ENCODE assay signal across 8 cellular contexts in the genomic region with DNA sequence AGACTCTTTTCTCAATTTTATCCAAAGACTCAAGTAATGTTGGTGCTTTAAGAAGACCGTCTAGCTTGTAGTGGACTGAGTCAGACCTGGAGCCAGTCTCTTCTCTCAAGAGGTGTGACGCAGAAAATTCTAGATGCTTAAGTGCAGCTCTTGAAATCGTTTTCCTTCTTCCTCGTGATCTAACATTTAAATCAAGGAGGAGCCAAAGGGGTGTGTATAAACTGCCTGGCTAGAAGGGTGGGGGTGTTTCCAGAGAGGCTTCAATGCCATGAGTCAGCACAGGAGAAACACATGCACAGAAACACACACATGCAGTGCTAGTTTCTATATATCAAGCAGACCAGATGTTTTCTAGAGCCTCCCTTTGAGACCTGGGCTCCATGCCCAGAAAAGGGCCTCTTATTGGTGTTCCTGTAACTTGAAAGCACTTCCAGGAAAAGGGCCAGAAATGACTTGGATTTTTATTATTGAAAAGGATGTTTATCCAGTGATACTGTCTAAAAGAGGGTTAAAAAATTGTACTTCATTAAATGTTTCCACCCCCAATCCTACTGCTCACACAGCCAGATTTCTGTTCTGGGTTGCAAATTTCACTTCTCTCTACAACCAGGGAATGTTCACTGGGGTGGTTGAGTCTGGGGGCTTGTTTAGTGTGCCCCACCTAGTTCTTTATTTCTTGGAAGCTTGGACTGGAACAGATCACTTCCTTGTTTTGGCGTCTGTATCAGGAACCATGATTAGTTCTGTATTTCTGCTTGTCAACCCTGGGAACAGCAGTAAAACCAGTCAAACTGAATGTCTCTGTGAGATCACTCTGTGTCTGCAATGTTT. TPM values are rescaled to one million over a fixed set of nuclear protein-coding genes. Genes with fewer than 3 reads are reported as not detected.
DNase-seq lines count a peak whose midpoint lies in the region; ATAC-seq and TF ChIP-seq lines count a peak whose summit lies in the region.

A gene (minus strand): TSS at position 129 of the 831 bp plus-strand sequence. CDS start 187 bp downstream, outside the sequence.

- intact Hi-C loops in activated CD4-positive, alpha-beta memory T cell treated with anti-CD3 and anti-CD28 coated beads for 36 hours (cut with micrococcal nuclease), result no loop called here
- intact Hi-C loops in colonic mucosa (cut with DNase I) (no loop called here), ovary (cut with DNase I) (no loop called here)

- no peaks in the 10 kb centered on the region for H3K9me3 ChIP-seq in colonic mucosa
- no peaks in the 10 kb centered on the region for H3K9me3 ChIP-seq in ovary
- no peaks in the 10 kb centered on the region for H3K9me3 ChIP-seq in HAP-1

- in situ Hi-C loops in HAP-1 (cut with MboI; ENCODE audit: low sequenced_read_pairs), result no loop called here

- no peak within 1 kb of the TSS for H3K4me3 ChIP-seq in colonic mucosa
- H3K4me3 ChIP-seq in ovary, result peak within 1 kb of the TSS; percentile 31
- H3K4me3 ChIP-seq in HAP-1, result no peak within 1 kb of the TSS

- H3K4me1 Mint-ChIP-seq in activated CD4-positive, alpha-beta memory T cell treated with anti-CD3 and anti-CD28 coated beads for 36 hours (ENCODE audit: low read depth), result no peaks in the 10 kb centered on the region
- H3K4me1 Mint-ChIP-seq in activated CD4-positive, alpha-beta memory T cell treated with anti-CD3 and anti-CD28 coated beads, Interleukin-2, amount 10 ng/mL, durations not matched to agents 7 days and 5 days, result no peaks in the 10 kb centered on the region

- CTCF ChIA-PET in activated CD4-positive, alpha-beta memory T cell treated with anti-CD3 and anti-CD28 coated beads for 36 hours (lab: Charles Lee), result no interaction called here
- CTCF ChIA-PET in activated CD4-positive, alpha-beta memory T cell treated with anti-CD3 and anti-CD28 coated beads, Interleukin-2, amount 10 ng/mL, durations not matched to agents 7 days and 5 days (lab: Charles Lee), result no interaction called here

- no peaks in the 10 kb centered on the region for H3K27me3 ChIP-seq in colonic mucosa
- no peaks in the 10 kb centered on the region for H3K27me3 ChIP-seq in ovary
- H3K27me3 ChIP-seq in HAP-1 (ENCODE audit: low read depth), result no peaks in the 10 kb centered on the region

- no peak within 1 kb of the TSS for H3K9ac ChIP-seq in colonic mucosa (ENCODE audit: low read depth in 2 of 2, low read length in 2 of 2)

- no peaks in the 10 kb centered on the region for H3K36me3 Mint-ChIP-seq in activated CD4-positive, alpha-beta memory T cell treated with anti-CD3 and anti-CD28 coated beads for 36 hours
- H3K36me3 Mint-ChIP-seq in activated CD4-positive, alpha-beta memory T cell treated with anti-CD3 and anti-CD28 coated beads, Interleukin-2, amount 10 ng/mL, durations not matched to agents 7 days and 5 days (ENCODE audit: low read depth), result no peaks in the 10 kb centered on the region

- no peak within 1 kb of the TSS for H3K27ac Mint-ChIP-seq in activated CD4-positive, alpha-beta memory T cell treated with anti-CD3 and anti-CD28 coated beads for 36 hours
- no peak within 1 kb of the TSS for H3K27ac Mint-ChIP-seq in activated CD4-positive, alpha-beta memory T cell treated with anti-CD3 and anti-CD28 coated beads, Interleukin-2, amount 10 ng/mL, durations not matched to agents 7 days and 5 days

- H3K4me3 Mint-ChIP-seq in activated CD4-positive, alpha-beta memory T cell treated with anti-CD3 and anti-CD28 coated beads for 36 hours, result no peak within 1 kb of the TSS
- H3K4me3 Mint-ChIP-seq in activated CD4-positive, alpha-beta memory T cell treated with anti-CD3 and anti-CD28 coated beads, Interleukin-2, amount 10 ng/mL, durations not matched to agents 7 days and 5 days, result no peak within 1 kb of the TSS

- H3K9me3 Mint-ChIP-seq in activated CD4-positive, alpha-beta memory T cell treated with anti-CD3 and anti-CD28 coated beads for 36 hours, result no peaks in the 10 kb centered on the region
- H3K9me3 Mint-ChIP-seq in activated CD4-positive, alpha-beta memory T cell treated with anti-CD3 and anti-CD28 coated beads, Interleukin-2, amount 10 ng/mL, durations not matched to agents 7 days and 5 days, result no peaks in the 10 kb centered on the region

- TF ChIP-seq CTCF in colonic mucosa (IDR thresholded peaks at IDR 0.05) (no peak), ovary (IDR thresholded peaks at IDR 0.05) (no peak)

- H3K27ac ChIP-seq in colonic mucosa, result peak within 1 kb of the TSS; percentile 47
- peak within 1 kb of the TSS; percentile 34 to 52 for H3K27ac ChIP-seq in ovary

- peak; percentile 17 for DNase-seq in activated CD4-positive, alpha-beta memory T cell treated with anti-CD3 and anti-CD28 coated beads for 36 hours
- no peak for DNase-seq in activated CD4-positive, alpha-beta memory T cell treated with anti-CD3 and anti-CD28 coated beads, Interleukin-2, amount 10 ng/mL, durations not matched to agents 7 days and 5 days
- DNase-seq in M059J (ENCODE audit: low read depth) (peak; percentile 59), colonic mucosa (peak; percentile 26), ovary (peak in 4 of 5 donors; percentile 23 to 43 (median 38)), OCI-M2 (lab: John Stamatoyannopoulos, UW; ENCODE audit: unreplicated experiment) (no peak), HAP-1 (ENCODE audit: low spot score in 2 of 2) (no peak)

- H3K36me3 ChIP-seq in colonic mucosa (no peaks in the 10 kb centered on the region), ovary (no peaks in the 10 kb centered on the region), HAP-1 (replicated peaks) (no peaks in the 10 kb centered on the region)

- H3K27me3 Mint-ChIP-seq in activated CD4-positive, alpha-beta memory T cell treated with anti-CD3 and anti-CD28 coated beads for 36 hours, result no peaks in the 10 kb centered on the region
- no peaks in the 10 kb centered on the region for H3K27me3 Mint-ChIP-seq in activated CD4-positive, alpha-beta memory T cell treated with anti-CD3 and anti-CD28 coated beads, Interleukin-2, amount 10 ng/mL, durations not matched to agents 7 days and 5 days

- TF ChIP-seq EP300 in ovary (IDR thresholded peaks at IDR 0.05), result no peak

- no peak for TF ChIP-seq POLR2A in ovary (IDR thresholded peaks at IDR 0.05)

- 25 to 26% (median 26%) methylated on average over 5 of the region's 5 CpGs for WGBS in ovary, 3 donors

- POLR2A ChIA-PET in activated CD4-positive, alpha-beta memory T cell treated with anti-CD3 and anti-CD28 coated beads for 36 hours (lab: Charles Lee), result no interaction called here
- POLR2A ChIA-PET in activated CD4-positive, alpha-beta memory T cell treated with anti-CD3 and anti-CD28 coated beads, Interleukin-2, amount 10 ng/mL, durations not matched to agents 7 days and 5 days (lab: Charles Lee), result no interaction called here

- H3K4me1 ChIP-seq in colonic mucosa, result no peaks in the 10 kb centered on the region
- no peaks in the 10 kb centered on the region for H3K4me1 ChIP-seq in ovary (ENCODE audit: insufficient read depth)
- no peaks in the 10 kb centered on the region for H3K4me1 ChIP-seq in HAP-1

- ATAC-seq in GM21737 (IDR thresholded peaks at IDR 0.05; ENCODE audit: unreplicated experiment), result no peak

RNA-seq across cellular contexts. Expression of the gene that starts here (rescaled TPM):
- total RNA-seq in activated CD4-positive, alpha-beta memory T cell treated with anti-CD3 and anti-CD28 coated beads for 36 hours, result 1 to 10 TPM in 1 of 2 experiments, under 1 TPM in 1; 0.40 to 1.1 TPM
- under 1 TPM; 0.50 to 0.65 TPM for total RNA-seq in activated CD4-positive, alpha-beta memory T cell treated with anti-CD3 and anti-CD28 coated beads, Interleukin-2, amount 10 ng/mL, durations not matched to agents 7 days and 5 days
- 1.3 and 1.5 TPM in 2 replicates for total RNA-seq in M059J (2014; rRNA removed; shearing (Covaris generic))
- total RNA-seq in colonic mucosa (1 to 10 TPM; 3.2 to 9.1 TPM), ovary (10 to 100 TPM in 6 of 7 donors, 1 to 10 TPM in 1; 8.3 to 21.5 (median 18.9) TPM)
- polyA plus RNA-seq in ovary, result 10 to 100 TPM; 13.2 to 18.5 TPM

Comparison
In these comparisons a context has a peak if more than half of its experiments do, and no peak if none do; other contexts are left out.
1. DNase-seq: peak in activated CD4-positive, alpha-beta memory T cell treated with anti-CD3 and anti-CD28 coated beads for 36 hours (single experiment), M059J (single experiment), colonic mucosa (single experiment) and ovary (4 of 5); none in activated CD4-positive, alpha-beta memory T cell treated with anti-CD3 and anti-CD28 coated beads, Interleukin-2, amount 10 ng/mL, durations not matched to agents 7 days and 5 days (single experiment), OCI-M2 (single experiment) and HAP-1 (0 of 2).